Comparison of ENCODE assay signal across 26 cellular contexts in genomic region chr19:656751-657559, GRCh38. TPM values are rescaled to one million over a fixed set of nuclear protein-coding genes. Genes with fewer than 3 reads are reported as not detected.
DNase-seq lines count a peak whose midpoint lies in the region; ATAC-seq lines count a peak whose summit lies in the region.
"Had no signal": no experiment of that assay in that cellular context is flagged by ENCODE, and none has a peak within 500 bp of the region (broad histone marks: within the 10 kb centered on the region; RNA-seq: fewer than 3 reads in every experiment).

No MANE protein-coding gene starts in this region.

- peak overlapping the region; percentile 31 for H3K27ac Mint-ChIP-seq in activated CD4-positive, alpha-beta memory T cell treated with anti-CD3 and anti-CD28 coated beads, Interleukin-2, amount 10 ng/mL, durations not matched to agents 7 days and 5 days
- peak overlapping the region; percentile 55 for H3K27ac Mint-ChIP-seq in memory B cell
- H3K27ac Mint-ChIP-seq in stimulated activated memory B cell treated with anti-CD40 and anti-IgM and Interleukin-4, amounts not matched to agents 10 μg/mL and 1 μg/mL and 100 μg/mL, for 72 hours: peak overlapping the region; percentile 77
- H3K27ac Mint-ChIP-seq: T-helper 1 cell treated with Interleukin-12 subunit alpha and Interleukin-12 subunit beta and Interleukin-4 antibody, amounts not matched to agents 30 μg/mL and 1 μg/mL, for 36 hours had no signal

- peaks cover 48% of the 10 kb centered on the region for H3K4me1 Mint-ChIP-seq in activated CD4-positive, alpha-beta memory T cell treated with anti-CD3 and anti-CD28 coated beads, Interleukin-2, amount 10 ng/mL, durations not matched to agents 7 days and 5 days
- peaks cover 38% of the 10 kb centered on the region for H3K4me1 Mint-ChIP-seq in memory B cell
- peaks cover 74% of the 10 kb centered on the region for H3K4me1 Mint-ChIP-seq in stimulated activated memory B cell treated with anti-CD40 and anti-IgM and Interleukin-4, amounts not matched to agents 10 μg/mL and 1 μg/mL and 100 μg/mL, for 72 hours

- no peaks in the 10 kb centered on the region for H3K27me3 Mint-ChIP-seq in activated CD4-positive, alpha-beta memory T cell treated with anti-CD3 and anti-CD28 coated beads, Interleukin-2, amount 10 ng/mL, durations not matched to agents 7 days and 5 days
- no peaks in the 10 kb centered on the region for H3K27me3 Mint-ChIP-seq in memory B cell
- H3K27me3 Mint-ChIP-seq in stimulated activated memory B cell treated with anti-CD40 and anti-IgM and Interleukin-4, amounts not matched to agents 10 μg/mL and 1 μg/mL and 100 μg/mL, for 72 hours: no peaks in the 10 kb centered on the region
- H3K27me3 Mint-ChIP-seq: activated naive CD4-positive, alpha-beta T cell treated with anti-CD3 and anti-CD28 coated beads, Interleukin-2, amount 50 U/mL, for 24 hours had no signal

- no peak overlapping the region for H3K4me3 Mint-ChIP-seq in activated CD4-positive, alpha-beta memory T cell treated with anti-CD3 and anti-CD28 coated beads, Interleukin-2, amount 10 ng/mL, durations not matched to agents 7 days and 5 days
- H3K4me3 Mint-ChIP-seq in memory B cell: peak overlapping the region; percentile 14
- H3K4me3 Mint-ChIP-seq in stimulated activated memory B cell treated with anti-CD40 and anti-IgM and Interleukin-4, amounts not matched to agents 10 μg/mL and 1 μg/mL and 100 μg/mL, for 72 hours: no peak overlapping the region
- H3K4me3 Mint-ChIP-seq: T-helper 1 cell treated with Interleukin-12 subunit alpha and Interleukin-12 subunit beta and Interleukin-4 antibody, amounts not matched to agents 30 μg/mL and 1 μg/mL, for 36 hours had no signal

- POLR2A ChIA-PET in activated CD4-positive, alpha-beta memory T cell treated with anti-CD3 and anti-CD28 coated beads, Interleukin-2, amount 10 ng/mL, durations not matched to agents 7 days and 5 days (lab: Charles Lee): no interaction called here

- ATAC-seq in memory B cell (ENCODE audit: low read depth) (no peak), HG03378 (IDR thresholded peaks at IDR 0.05; ENCODE audit: unreplicated experiment) (no peak)
- no peak for ATAC-seq in stimulated activated memory B cell treated with anti-CD40 and anti-IgM and Interleukin-4, amounts not matched to agents 10 μg/mL and 1 μg/mL and 100 μg/mL, for 72 hours
- ATAC-seq: body of pancreas, heart left ventricle had no signal

- CTCF ChIA-PET in activated CD4-positive, alpha-beta memory T cell treated with anti-CD3 and anti-CD28 coated beads, Interleukin-2, amount 10 ng/mL, durations not matched to agents 7 days and 5 days (lab: Charles Lee): no interaction called here

- H3K36me3 Mint-ChIP-seq in activated CD4-positive, alpha-beta memory T cell treated with anti-CD3 and anti-CD28 coated beads, Interleukin-2, amount 10 ng/mL, durations not matched to agents 7 days and 5 days (ENCODE audit: low read depth): peaks cover 47% of the 10 kb centered on the region
- H3K36me3 Mint-ChIP-seq in memory B cell: peaks cover 12% of the 10 kb centered on the region
- peaks cover 35% of the 10 kb centered on the region for H3K36me3 Mint-ChIP-seq in stimulated activated memory B cell treated with anti-CD40 and anti-IgM and Interleukin-4, amounts not matched to agents 10 μg/mL and 1 μg/mL and 100 μg/mL, for 72 hours
- H3K36me3 Mint-ChIP-seq: activated naive CD4-positive, alpha-beta T cell treated with anti-CD3 and anti-CD28 coated beads, Interleukin-2, amount 50 U/mL, for 24 hours had no signal

- no peaks in the 10 kb centered on the region for H3K9me3 Mint-ChIP-seq in activated CD4-positive, alpha-beta memory T cell treated with anti-CD3 and anti-CD28 coated beads, Interleukin-2, amount 10 ng/mL, durations not matched to agents 7 days and 5 days
- no peaks in the 10 kb centered on the region for H3K9me3 Mint-ChIP-seq in memory B cell
- H3K9me3 Mint-ChIP-seq in stimulated activated memory B cell treated with anti-CD40 and anti-IgM and Interleukin-4, amounts not matched to agents 10 μg/mL and 1 μg/mL and 100 μg/mL, for 72 hours: no peaks in the 10 kb centered on the region
- H3K9me3 Mint-ChIP-seq: activated naive CD4-positive, alpha-beta T cell treated with anti-CD3 and anti-CD28 coated beads, Interleukin-2, amount 50 U/mL, for 24 hours; T-helper 1 cell treated with Interleukin-12 subunit alpha and Interleukin-12 subunit beta and Interleukin-4 antibody, amounts not matched to agents 30 μg/mL and 1 μg/mL, for 36 hours had no signal

- peak; percentile 2 for DNase-seq in stimulated activated CD4-positive, alpha-beta T cell treated with anti-CD3 and anti-CD28 coated beads, Interleukin-4, amount 100 ng/mL, for 1 hour
- no peak for DNase-seq in stimulated activated CD4-positive, alpha-beta T cell treated with anti-CD3 and anti-CD28 coated beads, Interleukin-2, amount 100 ng/mL, for 48 hours
- DNase-seq in activated CD4-positive, alpha-beta memory T cell treated with anti-CD3 and anti-CD28 coated beads, Interleukin-2, amount 10 ng/mL, durations not matched to agents 7 days and 5 days: no peak
- DNase-seq in memory B cell (ENCODE audit: low spot score in 2 of 2) (no peak), NCI-H446 (lab: John Stamatoyannopoulos, UW) (no peak), NCI-H2196 treated with DMSO at 0.1 percent for 48 hours (lab: John Stamatoyannopoulos, UW; ENCODE audit: unreplicated experiment) (no peak)
- DNase-seq: colonic mucosa, DMS53, GF-D8, GM23248, KG1, left ventricle myocardium inferior, MV-4-11, NCI-H1694 treated with DMSO at 0.1 percent for 48 hours, NCI-H226, occipital lobe had no signal

RNA-seq across cellular contexts. Expression of gene RNF126, which starts 6.1 kb away (rescaled TPM):
- total RNA-seq in activated CD4-positive, alpha-beta memory T cell treated with anti-CD3 and anti-CD28 coated beads, Interleukin-2, amount 10 ng/mL, durations not matched to agents 7 days and 5 days: 10 to 100 TPM; 80.6 to 82.2 TPM

RNA-seq across cellular contexts. Expression of gene FGF22, which starts 17.3 kb away (rescaled TPM):
- total RNA-seq in activated CD4-positive, alpha-beta memory T cell treated with anti-CD3 and anti-CD28 coated beads, Interleukin-2, amount 10 ng/mL, durations not matched to agents 7 days and 5 days: not detected
- total RNA-seq: body of pancreas, colonic mucosa, endothelial cell of umbilical vein, left ventricle myocardium inferior had no signal

RNA-seq across cellular contexts. Expression of gene FSTL3, which starts 19.2 kb away (rescaled TPM):
- 1 to 10 TPM; 2.5 to 3.0 TPM for total RNA-seq in activated CD4-positive, alpha-beta memory T cell treated with anti-CD3 and anti-CD28 coated beads, Interleukin-2, amount 10 ng/mL, durations not matched to agents 7 days and 5 days

RNA-seq across cellular contexts. Expression of gene POLRMT, which starts 23.6 kb away (rescaled TPM):
- 10 to 100 TPM; 44.8 to 45.1 TPM for total RNA-seq in activated CD4-positive, alpha-beta memory T cell treated with anti-CD3 and anti-CD28 coated beads, Interleukin-2, amount 10 ng/mL, durations not matched to agents 7 days and 5 days

RNA-seq across cellular contexts. Expression of gene PRSS57, which starts 38.3 kb away (rescaled TPM):
- not detected for total RNA-seq in activated CD4-positive, alpha-beta memory T cell treated with anti-CD3 and anti-CD28 coated beads, Interleukin-2, amount 10 ng/mL, durations not matched to agents 7 days and 5 days
- total RNA-seq: body of pancreas, colonic mucosa, endothelial cell of umbilical vein, GM23248, heart left ventricle, left ventricle myocardium inferior, occipital lobe, right atrium auricular region, SJSA1, thoracic aorta had no signal
